In the genomic region with DNA sequence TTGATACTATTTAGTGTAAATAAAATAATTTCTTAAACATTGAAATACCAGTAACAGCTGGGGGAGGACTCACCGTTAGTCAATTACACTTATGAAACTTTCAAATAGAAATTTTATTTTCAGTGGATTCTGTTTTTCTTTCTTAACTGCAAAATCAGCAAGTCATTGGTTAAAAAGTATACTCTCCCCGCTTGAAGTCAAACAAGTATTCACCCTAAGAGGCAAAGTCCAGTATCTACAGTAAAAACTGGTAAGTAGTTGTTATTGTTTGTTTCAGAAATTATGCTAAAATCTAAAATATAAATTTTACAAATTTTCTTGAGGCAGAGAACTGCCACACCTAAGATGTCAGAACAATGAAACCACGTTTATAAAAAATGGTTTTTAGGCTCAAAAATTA, we compare ENCODE assay signal across 1 cellular context.
TF ChIP-seq lines count a peak whose summit lies in the region.

No MANE protein-coding gene starts in this region.

TF ChIP-seq in IMR-90, 13 proteins besides CTCF, POLR2A, EP300 and RAD21 (continued from another document):
- TF ChIP-seq, protein P1, sequence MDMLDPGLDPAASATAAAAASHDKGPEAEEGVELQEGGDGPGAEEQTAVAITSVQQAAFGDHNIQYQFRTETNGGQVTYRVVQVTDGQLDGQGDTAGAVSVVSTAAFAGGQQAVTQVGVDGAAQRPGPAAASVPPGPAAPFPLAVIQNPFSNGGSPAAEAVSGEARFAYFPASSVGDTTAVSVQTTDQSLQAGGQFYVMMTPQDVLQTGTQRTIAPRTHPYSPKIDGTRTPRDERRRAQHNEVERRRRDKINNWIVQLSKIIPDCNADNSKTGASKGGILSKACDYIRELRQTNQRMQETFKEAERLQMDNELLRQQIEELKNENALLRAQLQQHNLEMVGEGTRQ (IDR thresholded peaks at IDR 0.05; ENCODE audit: low read depth, low read length): no peak
- no peak for TF ChIP-seq RFX5 (IDR thresholded peaks at IDR 0.05; ENCODE audit: low read depth, low read length)
- TF ChIP-seq SMC3 (IDR thresholded peaks at IDR 0.05; ENCODE audit: low read depth, low read length): no peak
- TF ChIP-seq, protein P2, sequence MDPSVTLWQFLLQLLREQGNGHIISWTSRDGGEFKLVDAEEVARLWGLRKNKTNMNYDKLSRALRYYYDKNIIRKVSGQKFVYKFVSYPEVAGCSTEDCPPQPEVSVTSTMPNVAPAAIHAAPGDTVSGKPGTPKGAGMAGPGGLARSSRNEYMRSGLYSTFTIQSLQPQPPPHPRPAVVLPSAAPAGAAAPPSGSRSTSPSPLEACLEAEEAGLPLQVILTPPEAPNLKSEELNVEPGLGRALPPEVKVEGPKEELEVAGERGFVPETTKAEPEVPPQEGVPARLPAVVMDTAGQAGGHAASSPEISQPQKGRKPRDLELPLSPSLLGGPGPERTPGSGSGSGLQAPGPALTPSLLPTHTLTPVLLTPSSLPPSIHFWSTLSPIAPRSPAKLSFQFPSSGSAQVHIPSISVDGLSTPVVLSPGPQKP (IDR thresholded peaks at IDR 0.05; ENCODE audit: borderline replicate concordance, low read depth, low read length): no peak
- TF ChIP-seq NFE2L2 (IDR thresholded peaks at IDR 0.05; ENCODE audit: low read depth, low read length): no peak
- TF ChIP-seq MXI1 (IDR thresholded peaks at IDR 0.05; ENCODE audit: borderline replicate concordance, low read depth, low read length): no peak
- TF ChIP-seq MAZ (IDR thresholded peaks at IDR 0.05; ENCODE audit: borderline replicate concordance, low read depth, low read length): no peak
